In the genomic region with DNA sequence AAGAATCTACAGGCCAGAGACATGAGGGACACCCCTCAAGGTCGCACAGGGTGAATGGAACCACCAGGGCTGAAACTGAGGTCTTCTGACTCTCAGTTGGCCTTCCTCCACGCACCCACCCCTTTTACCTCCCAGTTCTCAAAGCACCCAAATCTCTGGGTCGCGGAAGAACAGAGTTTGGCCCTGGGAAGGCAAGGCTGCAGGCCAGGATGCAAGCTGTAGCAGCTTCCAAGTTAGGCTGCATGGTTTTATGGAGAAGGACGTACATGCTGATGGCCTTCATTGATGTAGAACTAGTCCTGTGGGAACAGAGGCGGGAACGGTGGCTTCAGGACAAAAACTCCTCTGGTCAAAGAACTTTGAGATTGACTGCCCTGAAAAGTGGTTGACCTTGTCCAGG, we compare ENCODE assay signal across 23 cellular contexts.
DNase-seq lines count a peak whose midpoint lies in the region; ATAC-seq and TF ChIP-seq lines count a peak whose summit lies in the region.
"Had no signal": no experiment of that assay in that cellular context is flagged by ENCODE, and none has a peak within 500 bp of the region (broad histone marks: within the 10 kb centered on the region; RNA-seq: fewer than 3 reads in every experiment).

No MANE protein-coding gene starts in this region.

- no peaks in the 10 kb centered on the region for H3K9me3 ChIP-seq in right atrium auricular region
- H3K9me3 ChIP-seq: A549, HAP-1 had no signal

- no peak overlapping the region for H3K27ac ChIP-seq in right atrium auricular region
- H3K27ac ChIP-seq in coronary artery = no peak overlapping the region
- H3K27ac ChIP-seq: A549; BLaER1 treated with 17β-estradiol and CSF1 and Interleukin-3, amounts not matched to agents 10 nM and 100 nM; GM23248 had no signal

- H3K4me1 ChIP-seq in right atrium auricular region = no peaks in the 10 kb centered on the region
- H3K4me1 ChIP-seq: A549, HAP-1 had no signal

- intact Hi-C loops in left ventricle myocardium superior (cut with micrococcal nuclease) = no loop called here

- H3K27me3 ChIP-seq in right atrium auricular region = no peaks in the 10 kb centered on the region

- ATAC-seq in left ventricle myocardium superior (no peak), left lobe of liver (no peak)
- ATAC-seq: A549, K562 had no signal

- no peaks in the 10 kb centered on the region for H3K36me3 ChIP-seq in right atrium auricular region
- H3K36me3 ChIP-seq: BLaER1 treated with 17β-estradiol and CSF1 and Interleukin-3, amounts not matched to agents 10 nM and 100 nM; HAP-1 had no signal

- no peak for TF ChIP-seq CTCF in right atrium auricular region (IDR thresholded peaks at IDR 0.05)
- no peak for TF ChIP-seq CTCF in coronary artery (IDR thresholded peaks at IDR 0.05)

- peak; percentile 54 for DNase-seq in right atrium auricular region (ENCODE audit: low spot score)
- DNase-seq in left ventricle myocardium superior = no peak
- peak; percentile 28 for DNase-seq in coronary artery (ENCODE audit: low spot score)
- peak; percentile 16 for DNase-seq in left lobe of liver (ENCODE audit: low spot score)
- peak; percentile 17 for DNase-seq in ureter (ENCODE audit: low spot score)
- DNase-seq in T-helper 9 cell = no peak
- no peak for DNase-seq in NCI-H1417 treated with DMSO at 0.1 percent for 48 hours (lab: John Stamatoyannopoulos, UW)
- no peak for DNase-seq in retina
- DNase-seq: AML-193, DMS53, GM23248, HFFc6, MV-4-11, NCI-H1105, NCI-H2029 treated with DMSO at 0.1 percent for 48 hours, NCI-H2227 treated with DMSO at 0.1 percent for 48 hours, NCI-H526 treated with DMSO at 0.1 percent for 48 hours, RPMI8226, SHP77 treated with DMSO at 0.1 percent for 48 hours had no signal

- H3K4me3 ChIP-seq in right atrium auricular region (no peak overlapping the region), coronary artery (no peak overlapping the region)
- H3K4me3 ChIP-seq: A549; BLaER1 treated with 17β-estradiol and CSF1 and Interleukin-3, amounts not matched to agents 10 nM and 100 nM; GM23248; HAP-1; K562 had no signal

Comparison
In these comparisons a context has a peak if more than half of its experiments do, and no peak if none do; other contexts are left out.
1. DNase-seq: peak in right atrium auricular region (single experiment), coronary artery (single experiment), left lobe of liver (single experiment) and ureter (single experiment); none in left ventricle myocardium superior (single experiment), T-helper 9 cell (single experiment), NCI-H1417 treated with DMSO at 0.1 percent for 48 hours (single experiment) and retina (single experiment).